ENCODE assay signal across 31 cellular contexts in genomic region chr2:38968021-38968420, GRCh38.
"Had no signal": no experiment of that assay in that cellular context is flagged by ENCODE, and none has a peak within 500 bp of the region (broad histone marks: within the 10 kb centered on the region; RNA-seq: fewer than 3 reads in every experiment).

No MANE protein-coding gene starts in this region.

- H3K9me3 ChIP-seq: adrenal gland, ascending aorta, body of pancreas, breast epithelium had no signal

- H3K4me1 ChIP-seq: adrenal gland, ascending aorta, body of pancreas, breast epithelium had no signal

- H3K27ac ChIP-seq: adrenal gland, ascending aorta, body of pancreas, brain microvascular endothelial cell, breast epithelium, cardiac muscle cell had no signal

- DNase-seq: activated effector memory CD4-positive, alpha-beta T cell treated with anti-CD3 and anti-CD28 coated beads, Interleukin-2, amount 50 U/mL, for 16 hours; activated effector memory CD4-positive, alpha-beta T cell treated with Interleukin-2 at 50 U/mL for 16 hours; activated gamma-delta T cell; activated gamma-delta T cell treated with Interleukin-2 at 50 U/mL for 16 hours; activated naive CD4-positive, alpha-beta T cell; activated naive CD4-positive, alpha-beta T cell treated with anti-CD3 and anti-CD28 coated beads for 36 hours; activated naive CD4-positive, alpha-beta T cell treated with anti-CD3 and anti-CD28 coated beads, Interleukin-2, amount 10 ng/mL, durations not matched to agents 7 days and 5 days; activated naive CD4-positive, alpha-beta T cell treated with anti-CD3 and anti-CD28 coated beads, Interleukin-2, amount 50 U/mL, for 16 hours; activated naive CD4-positive, alpha-beta T cell treated with Interleukin-2 at 50 U/mL for 16 hours; activated naive CD8-positive, alpha-beta T cell treated with anti-CD3 and anti-CD28 coated beads for 36 hours; activated naive CD8-positive, alpha-beta T cell treated with anti-CD3 and anti-CD28 coated beads, Interleukin-2, amount 10 ng/mL, durations not matched to agents 7 days and 5 days; activated naive CD8-positive, alpha-beta T cell treated with anti-CD3 and anti-CD28 coated beads, Interleukin-2, amount 50 U/mL, for 24 hours; activated T-cell treated with anti-CD3 and anti-CD28 coated beads for 4 hours; activated T-cell treated with anti-CD3 and anti-CD28 coated beads, Interleukin-2, amount 50 U/mL, for 1 hour; activated T-cell treated with anti-CD3 and anti-CD28 coated beads, Interleukin-2, amount 50 U/mL, for 24 hours; activated T-cell treated with anti-CD3 and anti-CD28 coated beads, Interleukin-2, amount 50 U/mL, for 4 hours; activated T-cell treated with anti-CD3 and anti-CD28 coated beads, Interleukin-2, amount 50 U/mL, for 48 hours; activated T-cell treated with anti-CD3 and anti-CD28 coated beads, Interleukin-2, amount 50 U/mL, for 72 hours; adrenal gland; amniotic stem cell; amygdala; anterior cingulate cortex; aorta; body of pancreas; brain microvascular endothelial cell; caudate nucleus; central memory CD4-positive, alpha-beta T cell; cerebellar nuclear complex had no signal

- H3K36me3 ChIP-seq: adrenal gland, ascending aorta, brain microvascular endothelial cell, breast epithelium, cardiac muscle cell had no signal

- H3K4me3 ChIP-seq: adrenal gland, ascending aorta, body of pancreas, breast epithelium, cardiac muscle cell had no signal

- H3K27me3 ChIP-seq: adrenal gland, ascending aorta, body of pancreas, brain microvascular endothelial cell, breast epithelium, cardiac muscle cell had no signal
